ENCODE assay signal across 16 cellular contexts in the genomic region with DNA sequence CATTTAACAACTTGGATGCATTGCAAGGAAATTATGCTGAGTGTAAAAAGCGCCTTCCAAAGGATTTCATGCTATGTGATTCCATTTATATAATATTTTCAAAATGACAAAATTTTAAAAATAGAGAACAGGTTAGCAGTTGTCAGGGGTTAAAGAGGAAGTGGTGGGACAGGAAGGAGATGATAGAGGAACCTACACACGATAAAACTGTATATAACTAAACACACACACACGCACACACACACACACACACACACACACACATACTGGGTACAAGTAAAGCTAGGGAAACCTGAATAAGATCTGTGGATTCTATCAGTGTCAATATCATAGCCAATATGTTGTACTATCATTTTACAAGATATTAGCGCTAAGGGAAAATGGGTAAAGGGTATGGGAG. TPM values are rescaled to one million over a fixed set of nuclear protein-coding genes. Genes with fewer than 3 reads are reported as not detected.
DNase-seq lines count a peak whose midpoint lies in the region; ATAC-seq and TF ChIP-seq lines count a peak whose summit lies in the region.
"Had no signal": no experiment of that assay in that cellular context is flagged by ENCODE, and none has a peak within 500 bp of the region (broad histone marks: within the 10 kb centered on the region; RNA-seq: fewer than 3 reads in every experiment).

No MANE protein-coding gene starts in this region.

- peak overlapping the region; percentile 92 for H3K27ac Mint-ChIP-seq in activated CD4-positive, alpha-beta T cell treated with anti-CD3 and anti-CD28 coated beads, Interleukin-2, amount 10 ng/mL, durations not matched to agents 7 days and 5 days
- peak overlapping the region; percentile 92 for H3K27ac Mint-ChIP-seq in activated T-helper 1 cell treated with anti-CD3 and anti-CD28 coated beads, Interleukin-12 subunit alpha, Interleukin-12 subunit beta, Interleukin-2, Interleukin-4 antibody, amounts not matched to agents 30 ng/mL and 10 ng/mL and 1 ng/mL, durations not matched to agents 14 hours and 24 hours and 36 hours
- H3K27ac Mint-ChIP-seq in stimulated activated effector memory CD8-positive, alpha-beta T cell treated with anti-CD3 and anti-CD28 coated beads, Interleukin-12 subunit alpha, Interleukin-12 subunit beta, amount 100 ng/mL, for 72 hours, result peak overlapping the region; percentile 97

- H3K9me3 Mint-ChIP-seq in activated CD4-positive, alpha-beta T cell treated with anti-CD3 and anti-CD28 coated beads, Interleukin-2, amount 10 ng/mL, durations not matched to agents 7 days and 5 days, result peaks cover 4% of the 10 kb centered on the region
- no peaks in the 10 kb centered on the region for H3K9me3 Mint-ChIP-seq in activated T-helper 1 cell treated with anti-CD3 and anti-CD28 coated beads, Interleukin-12 subunit alpha, Interleukin-12 subunit beta, Interleukin-2, Interleukin-4 antibody, amounts not matched to agents 30 ng/mL and 10 ng/mL and 1 ng/mL, durations not matched to agents 14 hours and 24 hours and 36 hours
- no peaks in the 10 kb centered on the region for H3K9me3 Mint-ChIP-seq in stimulated activated effector memory CD8-positive, alpha-beta T cell treated with anti-CD3 and anti-CD28 coated beads, Interleukin-12 subunit alpha, Interleukin-12 subunit beta, amount 100 ng/mL, for 72 hours

- no peak for ATAC-seq in stimulated activated effector memory CD8-positive, alpha-beta T cell treated with anti-CD3 and anti-CD28 coated beads, Interleukin-12 subunit alpha, Interleukin-12 subunit beta, amount 100 ng/mL, for 72 hours
- ATAC-seq: A549 had no signal

- CTCF ChIA-PET in activated CD4-positive, alpha-beta T cell treated with anti-CD3 and anti-CD28 coated beads, Interleukin-2, amount 10 ng/mL, durations not matched to agents 7 days and 5 days (lab: Charles Lee), result interaction anchor here (1.2 kb wide), 1 partner anchor 20 kb away, joined by 3 read pairs; no protein-coding TSS in a partner anchor
- CTCF ChIA-PET in GM10248 (lab: Yijun Ruan, JAX), result interaction anchor here (0.5 to 2.9 kb wide), 8 partner anchors 8 to 249 kb away, joined by 3 to 11 read pairs (median 3); a partner anchor contains a TSS

- peaks cover 61% of the 10 kb centered on the region for H3K36me3 Mint-ChIP-seq in activated CD4-positive, alpha-beta T cell treated with anti-CD3 and anti-CD28 coated beads, Interleukin-2, amount 10 ng/mL, durations not matched to agents 7 days and 5 days (ENCODE audit: low read depth)
- H3K36me3 Mint-ChIP-seq in activated T-helper 1 cell treated with anti-CD3 and anti-CD28 coated beads, Interleukin-12 subunit alpha, Interleukin-12 subunit beta, Interleukin-2, Interleukin-4 antibody, amounts not matched to agents 30 ng/mL and 10 ng/mL and 1 ng/mL, durations not matched to agents 14 hours and 24 hours and 36 hours (ENCODE audit: low read depth), result peaks cover 13% of the 10 kb centered on the region
- H3K36me3 Mint-ChIP-seq in stimulated activated effector memory CD8-positive, alpha-beta T cell treated with anti-CD3 and anti-CD28 coated beads, Interleukin-12 subunit alpha, Interleukin-12 subunit beta, amount 100 ng/mL, for 72 hours, result peaks cover 13% of the 10 kb centered on the region

- peaks cover 94% of the 10 kb centered on the region for H3K4me1 Mint-ChIP-seq in activated CD4-positive, alpha-beta T cell treated with anti-CD3 and anti-CD28 coated beads, Interleukin-2, amount 10 ng/mL, durations not matched to agents 7 days and 5 days
- peaks cover 88% of the 10 kb centered on the region for H3K4me1 Mint-ChIP-seq in activated T-helper 1 cell treated with anti-CD3 and anti-CD28 coated beads, Interleukin-12 subunit alpha, Interleukin-12 subunit beta, Interleukin-2, Interleukin-4 antibody, amounts not matched to agents 30 ng/mL and 10 ng/mL and 1 ng/mL, durations not matched to agents 14 hours and 24 hours and 36 hours (ENCODE audit: low read depth)
- peaks cover 72% of the 10 kb centered on the region for H3K4me1 Mint-ChIP-seq in stimulated activated effector memory CD8-positive, alpha-beta T cell treated with anti-CD3 and anti-CD28 coated beads, Interleukin-12 subunit alpha, Interleukin-12 subunit beta, amount 100 ng/mL, for 72 hours

- TF ChIP-seq CTCF in GM10248 (IDR thresholded peaks at IDR 0.05; ENCODE audit: control extremely low read depth, extremely low read depth, low read depth, missing control alignments), result no peak

- POLR2A ChIA-PET in activated CD4-positive, alpha-beta T cell treated with anti-CD3 and anti-CD28 coated beads, Interleukin-2, amount 10 ng/mL, durations not matched to agents 7 days and 5 days (lab: Charles Lee), result no interaction called here
- POLR2A ChIA-PET in GM10248 (lab: Yijun Ruan, JAX), result no interaction called here

- peak overlapping the region; percentile 57 for H3K4me3 Mint-ChIP-seq in activated CD4-positive, alpha-beta T cell treated with anti-CD3 and anti-CD28 coated beads, Interleukin-2, amount 10 ng/mL, durations not matched to agents 7 days and 5 days
- peak overlapping the region; percentile 65 for H3K4me3 Mint-ChIP-seq in activated T-helper 1 cell treated with anti-CD3 and anti-CD28 coated beads, Interleukin-12 subunit alpha, Interleukin-12 subunit beta, Interleukin-2, Interleukin-4 antibody, amounts not matched to agents 30 ng/mL and 10 ng/mL and 1 ng/mL, durations not matched to agents 14 hours and 24 hours and 36 hours
- peak overlapping the region; percentile 45 for H3K4me3 Mint-ChIP-seq in stimulated activated effector memory CD8-positive, alpha-beta T cell treated with anti-CD3 and anti-CD28 coated beads, Interleukin-12 subunit alpha, Interleukin-12 subunit beta, amount 100 ng/mL, for 72 hours

- no peaks in the 10 kb centered on the region for H3K27me3 Mint-ChIP-seq in activated CD4-positive, alpha-beta T cell treated with anti-CD3 and anti-CD28 coated beads, Interleukin-2, amount 10 ng/mL, durations not matched to agents 7 days and 5 days
- H3K27me3 Mint-ChIP-seq in activated T-helper 1 cell treated with anti-CD3 and anti-CD28 coated beads, Interleukin-12 subunit alpha, Interleukin-12 subunit beta, Interleukin-2, Interleukin-4 antibody, amounts not matched to agents 30 ng/mL and 10 ng/mL and 1 ng/mL, durations not matched to agents 14 hours and 24 hours and 36 hours (ENCODE audit: insufficient read depth), result no peaks in the 10 kb centered on the region

- DNase-seq in activated CD4-positive, alpha-beta T cell treated with anti-CD3 and anti-CD28 coated beads, Interleukin-2, amount 10 ng/mL, durations not matched to agents 7 days and 5 days, result no peak
- DNase-seq in activated CD4-positive, alpha-beta T cell treated with anti-CD3 and anti-CD28 coated beads for 48 hours, result no peak
- DNase-seq in NOMO-1 treated with dmso at 0.1 percent for 144 hours (lab: John Stamatoyannopoulos, UW; ENCODE audit: unreplicated experiment) (peak; percentile 30), NCI-H2081 (lab: John Stamatoyannopoulos, UW) (no peak), COLO668 (lab: John Stamatoyannopoulos, UW; ENCODE audit: unreplicated experiment) (no peak), GM10248 (ENCODE audit: extremely low spot score) (no peak)
- DNase-seq in activated T-helper 1 cell treated with anti-CD3 and anti-CD28 coated beads, Interleukin-12 subunit alpha, Interleukin-12 subunit beta, Interleukin-2, Interleukin-4 antibody, amounts not matched to agents 30 ng/mL and 10 ng/mL and 1 ng/mL, durations not matched to agents 14 hours and 24 hours and 36 hours (ENCODE audit: low spot score), result no peak
- DNase-seq in stimulated activated effector memory CD8-positive, alpha-beta T cell treated with anti-CD3 and anti-CD28 coated beads, Interleukin-12 subunit alpha, Interleukin-12 subunit beta, amount 100 ng/mL, for 72 hours (ENCODE audit: low spot score in 2 of 2), result no peak
- DNase-seq: DMS79; erythroblast; midbrain; NCI-H1048; NCI-H69; retina; stimulated activated CD4-positive, alpha-beta T cell treated with anti-CD3 and anti-CD28 coated beads, Interleukin-4, amount 100 ng/mL, for 4 hours had no signal

- intact Hi-C loops in activated T-helper 1 cell treated with anti-CD3 and anti-CD28 coated beads, Interleukin-12 subunit alpha, Interleukin-12 subunit beta, Interleukin-2, Interleukin-4 antibody, amounts not matched to agents 30 ng/mL and 10 ng/mL and 1 ng/mL, durations not matched to agents 14 hours and 24 hours and 36 hours (cut with micrococcal nuclease), result no loop called here

RNA-seq across cellular contexts. Expression of a gene that starts 17.2 kb away (rescaled TPM):
- 10 to 100 TPM; 14.8 to 16.7 TPM for total RNA-seq in activated CD4-positive, alpha-beta T cell treated with anti-CD3 and anti-CD28 coated beads, Interleukin-2, amount 10 ng/mL, durations not matched to agents 7 days and 5 days
- 6.6 and 6.7 TPM in 2 replicates for total RNA-seq in activated T-helper 1 cell treated with anti-CD3 and anti-CD28 coated beads, Interleukin-12 subunit alpha, Interleukin-12 subunit beta, Interleukin-2, Interleukin-4 antibody, amounts not matched to agents 30 ng/mL and 10 ng/mL and 1 ng/mL, durations not matched to agents 14 hours and 24 hours and 36 hours

RNA-seq across cellular contexts. Expression of a gene that starts 58.4 kb away (rescaled TPM):
- total RNA-seq in activated CD4-positive, alpha-beta T cell treated with anti-CD3 and anti-CD28 coated beads, Interleukin-2, amount 10 ng/mL, durations not matched to agents 7 days and 5 days, result 10 to 100 TPM; 45.9 to 52.9 TPM
- 59.3 and 63.7 TPM in 2 replicates for total RNA-seq in activated T-helper 1 cell treated with anti-CD3 and anti-CD28 coated beads, Interleukin-12 subunit alpha, Interleukin-12 subunit beta, Interleukin-2, Interleukin-4 antibody, amounts not matched to agents 30 ng/mL and 10 ng/mL and 1 ng/mL, durations not matched to agents 14 hours and 24 hours and 36 hours
